ENCODE assay signal across 10 cellular contexts in genomic region chr4:122602277-122603142, GRCh38. TPM values are rescaled to one million over a fixed set of nuclear protein-coding genes. Genes with fewer than 3 reads are reported as not detected.
DNase-seq lines count a peak whose midpoint lies in the region; TF ChIP-seq lines count a peak whose summit lies in the region.
"Had no signal": no experiment of that assay in that cellular context is flagged by ENCODE, and none has a peak within 500 bp of the region (broad histone marks: within the 10 kb centered on the region; RNA-seq: fewer than 3 reads in every experiment).

No MANE protein-coding gene starts in this region.

- H3K4me1 Mint-ChIP-seq in activated T-helper 1 cell treated with anti-CD3 and anti-CD28 coated beads, Interleukin-12 subunit alpha, Interleukin-12 subunit beta, Interleukin-2, Interleukin-4 antibody, amounts not matched to agents 30 ng/mL and 10 ng/mL and 1 ng/mL, durations not matched to agents 14 hours and 24 hours and 36 hours (ENCODE audit: low read depth): peaks cover 43% of the 10 kb centered on the region

- H3K4me3 Mint-ChIP-seq in activated T-helper 1 cell treated with anti-CD3 and anti-CD28 coated beads, Interleukin-12 subunit alpha, Interleukin-12 subunit beta, Interleukin-2, Interleukin-4 antibody, amounts not matched to agents 30 ng/mL and 10 ng/mL and 1 ng/mL, durations not matched to agents 14 hours and 24 hours and 36 hours: peak overlapping the region; percentile 54

- CTCF ChIA-PET in AG04450 (lab: Charles Lee): interaction anchor here (0.6 to 3.8 kb wide), 17 partner anchors 8 to 331 kb away, joined by 3 to 65 read pairs (median 4); a partner anchor contains a TSS

- no peaks in the 10 kb centered on the region for H3K27me3 Mint-ChIP-seq in activated T-helper 1 cell treated with anti-CD3 and anti-CD28 coated beads, Interleukin-12 subunit alpha, Interleukin-12 subunit beta, Interleukin-2, Interleukin-4 antibody, amounts not matched to agents 30 ng/mL and 10 ng/mL and 1 ng/mL, durations not matched to agents 14 hours and 24 hours and 36 hours (ENCODE audit: insufficient read depth)

- H3K9me3 Mint-ChIP-seq in activated T-helper 1 cell treated with anti-CD3 and anti-CD28 coated beads, Interleukin-12 subunit alpha, Interleukin-12 subunit beta, Interleukin-2, Interleukin-4 antibody, amounts not matched to agents 30 ng/mL and 10 ng/mL and 1 ng/mL, durations not matched to agents 14 hours and 24 hours and 36 hours: no peaks in the 10 kb centered on the region

- peaks cover 11% of the 10 kb centered on the region for H3K36me3 Mint-ChIP-seq in activated T-helper 1 cell treated with anti-CD3 and anti-CD28 coated beads, Interleukin-12 subunit alpha, Interleukin-12 subunit beta, Interleukin-2, Interleukin-4 antibody, amounts not matched to agents 30 ng/mL and 10 ng/mL and 1 ng/mL, durations not matched to agents 14 hours and 24 hours and 36 hours (ENCODE audit: low read depth)

- H3K4me3 ChIP-seq in AG04450 (ENCODE audit: low read depth, low read length): no peak overlapping the region
- no peak overlapping the region for H3K4me3 ChIP-seq in GM12875 (ENCODE audit: low read depth, low read length)

- H3K27ac ChIP-seq in AG04450 (ENCODE audit: low read depth, low read length) (no peak overlapping the region), substantia nigra (ENCODE audit: low read depth, low read length, poor library complexity, severe bottlenecking) (no peak overlapping the region)
- H3K27ac ChIP-seq: HL-60 had no signal

- H3K27me3 ChIP-seq in AG04450 (ENCODE audit: control insufficient read depth, insufficient read depth, low read length): no peaks in the 10 kb centered on the region

- POLR2A ChIA-PET in AG04450 (lab: Yijun Ruan, JAX): interaction anchor here (0.6 kb wide), 1 partner anchor 14 kb away, joined by 3 read pairs; no protein-coding TSS in a partner anchor

- peak overlapping the region; percentile 55 for H3K27ac Mint-ChIP-seq in activated T-helper 1 cell treated with anti-CD3 and anti-CD28 coated beads, Interleukin-12 subunit alpha, Interleukin-12 subunit beta, Interleukin-2, Interleukin-4 antibody, amounts not matched to agents 30 ng/mL and 10 ng/mL and 1 ng/mL, durations not matched to agents 14 hours and 24 hours and 36 hours

- DNase-seq in AG04450 (ENCODE audit: low read depth, low spot score) (no peak), LHCN-M2 (ENCODE audit: low read depth) (peak; percentile 73), iris pigment epithelial cell (ENCODE audit: low read depth) (peak; percentile 62), NCI-H128 (lab: John Stamatoyannopoulos, UW; ENCODE audit: unreplicated experiment) (no peak), substantia nigra (lab: John Stamatoyannopoulos, UW) (no peak), cerebellum (ENCODE audit: low spot score) (no peak)
- no peak for DNase-seq in activated T-helper 1 cell treated with anti-CD3 and anti-CD28 coated beads, Interleukin-12 subunit alpha, Interleukin-12 subunit beta, Interleukin-2, Interleukin-4 antibody, amounts not matched to agents 30 ng/mL and 10 ng/mL and 1 ng/mL, durations not matched to agents 14 hours and 24 hours and 36 hours (ENCODE audit: low spot score)

- intact Hi-C loops in activated T-helper 1 cell treated with anti-CD3 and anti-CD28 coated beads, Interleukin-12 subunit alpha, Interleukin-12 subunit beta, Interleukin-2, Interleukin-4 antibody, amounts not matched to agents 30 ng/mL and 10 ng/mL and 1 ng/mL, durations not matched to agents 14 hours and 24 hours and 36 hours (cut with micrococcal nuclease): loop anchor here (1.0 to 10.0 kb wide), 12 partner anchors 15 to 492 kb away; partner anchors contain the start of genes BBS12 and NUDT6

- TF ChIP-seq CTCF in AG04450 (IDR thresholded peaks at IDR 0.05; ENCODE audit: low read depth, low read length) (peak; percentile 50), GM12875 (IDR thresholded peaks at IDR 0.05; ENCODE audit: borderline replicate concordance, insufficient read depth, low read depth, low read length) (peak; percentile 25; the same call in 1 of the 2 replicates)

- H3K9me3 ChIP-seq in AG04450 (ENCODE audit: control insufficient read depth, insufficient read depth, low read length): no peaks in the 10 kb centered on the region

RNA-seq across cellular contexts. Expression of gene IL21, which starts 18.4 kb away (rescaled TPM):
- polyA plus RNA-seq in AG04450 (2011; rRNA removed): not detected in 2 replicates
- polyA minus RNA-seq in AG04450 (2011; rRNA and poly(A)+ RNA removed): not detected in 2 replicates
- total RNA-seq in LHCN-M2 (2014; rRNA removed) (not detected in 2 replicates), cerebellum (not detected)
- polyA plus RNA-seq in LHCN-M2 (2012): not detected
- total RNA-seq in activated T-helper 1 cell treated with anti-CD3 and anti-CD28 coated beads, Interleukin-12 subunit alpha, Interleukin-12 subunit beta, Interleukin-2, Interleukin-4 antibody, amounts not matched to agents 30 ng/mL and 10 ng/mL and 1 ng/mL, durations not matched to agents 14 hours and 24 hours and 36 hours: 136 and 138 TPM in 2 replicates
- total RNA-seq: glomerular endothelial cell had no signal

Comparison
In these comparisons a context has a peak if more than half of its experiments do, and no peak if none do; other contexts are left out.
1. DNase-seq: peak in LHCN-M2 (single experiment) and iris pigment epithelial cell (single experiment); none in AG04450 (single experiment), activated T-helper 1 cell treated with anti-CD3 and anti-CD28 coated beads, Interleukin-12 subunit alpha, Interleukin-12 subunit beta, Interleukin-2, Interleukin-4 antibody, amounts not matched to agents 30 ng/mL and 10 ng/mL and 1 ng/mL, durations not matched to agents 14 hours and 24 hours and 36 hours (single experiment), NCI-H128 (single experiment), substantia nigra (0 of 49) and cerebellum (single experiment).
2. RNA of gene IL21, which starts 18.4 kb away (total RNA-seq): 136 to 138 TPM in activated T-helper 1 cell treated with anti-CD3 and anti-CD28 coated beads, Interleukin-12 subunit alpha, Interleukin-12 subunit beta, Interleukin-2, Interleukin-4 antibody, amounts not matched to agents 30 ng/mL and 10 ng/mL and 1 ng/mL, durations not matched to agents 14 hours and 24 hours and 36 hours; not detected in LHCN-M2 and not detected in cerebellum (single experiment); every median in the first group is over 100 times any median in the second.